ENCODE assay signal across 27 cellular contexts in genomic region chr2:158498043-158498748, GRCh38. TPM values are rescaled to one million over a fixed set of nuclear protein-coding genes. Genes with fewer than 3 reads are reported as not detected.
DNase-seq lines count a peak whose midpoint lies in the region; ATAC-seq, FAIRE-seq and TF ChIP-seq lines count a peak whose summit lies in the region.
"Had no signal": no experiment of that assay in that cellular context is flagged by ENCODE, and none has a peak within 500 bp of the region (broad histone marks: within the 10 kb centered on the region; RNA-seq: fewer than 3 reads in every experiment).

No MANE protein-coding gene starts in this region.

- BruUV-seq in HepG2 (replicated peaks; lab: Mats Ljungman, UMichigan) = no TSS peak

- TF ChIP-seq CTCF in HepG2 (CRISPR knock-in tag; IDR thresholded peaks at IDR 0.05) (no peak), right lobe of liver (IDR thresholded peaks at IDR 0.05) (no peak), gastroesophageal sphincter (IDR thresholded peaks at IDR 0.05) (no peak), stomach (IDR thresholded peaks at IDR 0.05) (no peak)

- H3K4me1 ChIP-seq in HepG2 (ENCODE audit: insufficient read depth, low read length) = peaks cover 58% of the 10 kb centered on the region
- H3K4me1 ChIP-seq in right lobe of liver = peaks cover 0 to 41% (median 6%) of the 10 kb centered on the region in 4 donors
- H3K4me1 ChIP-seq in SJSA1 (replicated peaks) = peaks cover 44% of the 10 kb centered on the region
- H3K4me1 ChIP-seq in gastroesophageal sphincter = peaks cover 22 to 99% (median 24%) of the 10 kb centered on the region in 3 donors
- peaks cover 21 to 81% (median 40%) of the 10 kb centered on the region in 4 donors for H3K4me1 ChIP-seq in stomach

- DNase-seq in HepG2 (ENCODE audit: low spot score) = no peak
- DNase-seq in right lobe of liver = no peak
- DNase-seq in SJSA1 (ENCODE audit: low read depth in 1 of 2, low spot score in 2 of 2) = no peak
- no peak for DNase-seq in stomach
- DNase-seq in NCI-H2196 (lab: John Stamatoyannopoulos, UW; ENCODE audit: unreplicated experiment) = no peak
- no peak for DNase-seq in mesenteric fat pad (ENCODE audit: low spot score)
- no peak for DNase-seq in DMS153 treated with DMSO at 0.1 percent for 48 hours (lab: John Stamatoyannopoulos, UW; ENCODE audit: unreplicated experiment)
- DNase-seq: activated CD4-positive, alpha-beta T cell treated with anti-CD3 and anti-CD28 coated beads for 4 hours; activated gamma-delta T cell; activated T-cell treated with anti-CD3 and anti-CD28 coated beads, Interleukin-2, amount 50 U/mL, for 24 hours; EL; heart left ventricle; mucosa of descending colon; NCI-H1092; NCI-H1930; NCI-H774; stimulated activated CD4-positive, alpha-beta T cell treated with anti-CD3 and anti-CD28 coated beads, Interleukin-12 subunit alpha, Interleukin-12 subunit beta, amount 100 ng/mL, for 4 hours; stimulated activated CD4-positive, alpha-beta T cell treated with anti-CD3 and anti-CD28 coated beads, Interleukin-4, amount 100 ng/mL, for 24 hours; substantia nigra; upper lobe of left lung had no signal

- TF ChIP-seq RAD21 in HepG2 (CRISPR knock-in tag; IDR thresholded peaks at IDR 0.05) = no peak

- H3K36me3 ChIP-seq in HepG2 (replicated peaks in 1 of 2; ENCODE audit: control insufficient read depth in 1 of 2, insufficient read depth in 2 of 2, low read length in 2 of 2) (peaks cover 0 to 3% of the 10 kb centered on the region in 2 experiments; a peak in 2 of 5 replicates), right lobe of liver (no peaks in the 10 kb centered on the region), SJSA1 (0 out of 2 replicates have a peak, but pooled peaks cover 7% of the 10 kb centered on the region), gastroesophageal sphincter (no peaks in the 10 kb centered on the region), stomach (no peaks in the 10 kb centered on the region)
- H3K36me3 ChIP-seq: upper lobe of left lung had no signal

- H4K20me1 ChIP-seq in HepG2 (ENCODE audit: insufficient read depth, low read length) = peaks cover 42% of the 10 kb centered on the region

- in situ Hi-C loops in HepG2 (cut with HindIII; ENCODE audit: extremely low pct_ligation_motif_present, low pct_unique_long_range_greater_than_20kb) = no loop called here

- TF ChIP-seq EP300 in HepG2 (IDR thresholded peaks at IDR 0.05; ENCODE audit: low read depth in 2 of 2, low read length in 2 of 2) = no peak
- TF ChIP-seq EP300 in HepG2 (CRISPR knock-in tag; IDR thresholded peaks at IDR 0.05; ENCODE audit: borderline replicate concordance) = no peak
- TF ChIP-seq EP300 in gastroesophageal sphincter (IDR thresholded peaks at IDR 0.05) = no peak
- no peak for TF ChIP-seq EP300 in stomach (IDR thresholded peaks at IDR 0.05)

- H3K79me2 ChIP-seq in HepG2 (ENCODE audit: insufficient read depth, low read length) = peaks cover 93% of the 10 kb centered on the region

- no peak overlapping the region for H3K9ac ChIP-seq in HepG2 (ENCODE audit: insufficient read depth, low read depth, low read length)

- no peak for FAIRE-seq in HepG2 (lab: Jason Lieb, UNC)
- FAIRE-seq: GM12892 had no signal

- ATAC-seq in HepG2 (no peak; the same call in 2 of the 3 replicates), right lobe of liver (no peak), gastroesophageal sphincter (no peak)
- ATAC-seq: heart left ventricle; natural killer cell treated with Interleukin-12 subunit alpha and Interleukin-12 subunit beta and Interleukin-15 and Interleukin-18, amount 100 ng/mL, for 72 hours; sciatic nerve had no signal

- H3K27ac ChIP-seq in HepG2 (ENCODE audit: extremely low read length, insufficient read depth, low read length) (no peak overlapping the region), right lobe of liver (no peak overlapping the region), SJSA1 (peak overlapping the region; percentile 4; the same call in 1 of the 2 replicates), gastroesophageal sphincter (peak overlapping the region; percentile 15 to 68 (median 27)), stomach (peak overlapping the region in 3 of 5 donors; percentile 61 to 78 (median 76))
- H3K27ac ChIP-seq: C4-2B, heart left ventricle, RWPE1, SK-N-MC, upper lobe of left lung had no signal

- intact Hi-C loops in HepG2 (cut with micrococcal nuclease; ENCODE audit: unreplicated experiment) = loop anchor here (5.0 kb wide), 1 partner anchor 36 kb away; no protein-coding TSS in a partner anchor
- intact Hi-C loops in right lobe of liver (cut with DNase I) = no loop called here
- intact Hi-C loops in stomach (cut with DNase I; ENCODE audit: low total_unique reads) = no loop called here

- H3K9me3 ChIP-seq in HepG2 (ENCODE audit: low read length) (no peaks in the 10 kb centered on the region), right lobe of liver (no peaks in the 10 kb centered on the region), SJSA1 (replicated peaks) (no peaks in the 10 kb centered on the region), gastroesophageal sphincter (no peaks in the 10 kb centered on the region), stomach (no peaks in the 10 kb centered on the region)
- H3K9me3 ChIP-seq: heart left ventricle, mucosa of descending colon, upper lobe of left lung had no signal

- TF ChIP-seq POLR2A in HepG2 (IDR thresholded peaks at IDR 0.05; ENCODE audit: insufficient read depth in 1 of 2, low read depth in 2 of 2, low read length in 2 of 2) (no peak), right lobe of liver (IDR thresholded peaks at IDR 0.05) (no peak), gastroesophageal sphincter (IDR thresholded peaks at IDR 0.05) (no peak), stomach (IDR thresholded peaks at IDR 0.05) (no peak)

- no peak overlapping the region for H3K4me2 ChIP-seq in HepG2 (ENCODE audit: low read depth, low read length)

- POLR2A ChIA-PET in HepG2 (lab: Yijun Ruan, JAX) = interaction anchor here (2.9 kb wide), 1 partner anchor 40 kb away, joined by 12 read pairs; no protein-coding TSS in a partner anchor

- H3K4me3 ChIP-seq in HepG2 (replicated peaks in 1 of 3; ENCODE audit: insufficient read depth in 1 of 3, low read depth in 2 of 3, low read length in 3 of 3) (no peak overlapping the region), right lobe of liver (no peak overlapping the region), SJSA1 (no peak overlapping the region), gastroesophageal sphincter (no peak overlapping the region), stomach (no peak overlapping the region)
- H3K4me3 ChIP-seq: heart left ventricle, mucosa of descending colon, SK-N-MC, upper lobe of left lung had no signal

- no peak overlapping the region for H2AFZ ChIP-seq in HepG2 (ENCODE audit: low read length)

- CTCF ChIA-PET in HepG2 (lab: Yijun Ruan, JAX; ENCODE audit: low intra/inter-chr PET ratio, low total read pairs) = no interaction called here

- H3K27me3 ChIP-seq in HepG2 (ENCODE audit: control insufficient read depth in 1 of 2, insufficient read depth in 2 of 2, low read length in 2 of 2) (no peaks in the 10 kb centered on the region), right lobe of liver (no peaks in the 10 kb centered on the region), SJSA1 (replicated peaks) (no peaks in the 10 kb centered on the region), gastroesophageal sphincter (no peaks in the 10 kb centered on the region), stomach (no peaks in the 10 kb centered on the region)
- H3K27me3 ChIP-seq: heart left ventricle, upper lobe of left lung had no signal

RNA-seq across cellular contexts. Expression of gene PKP4, which starts 41.4 kb away (rescaled TPM):
- total RNA-seq in HepG2 (2016; rRNA removed; fragmentation: Illumina TruSeq; extraction: Trizol) = 80.9 and 84.8 TPM in 2 replicates
- 23.7 and 25.9 TPM in 2 replicates for total RNA-seq in HepG2 (2016; cell fraction: cytosol; rRNA removed; fragmentation: Illumina TruSeq; extraction: Trizol; ENCODE audit: low read depth)
- 72.6 and 81.6 TPM in 2 replicates for total RNA-seq in HepG2 (2016; cell fraction: insoluble cytoplasmic fraction; rRNA removed; fragmentation: Illumina TruSeq; extraction: Trizol)
- total RNA-seq in HepG2 (2016; cell fraction: membrane; rRNA removed; fragmentation: Illumina TruSeq; extraction: Trizol) = 83.8 and 88.8 TPM in 2 replicates
- 99.5 and 101 TPM in 2 replicates for total RNA-seq in HepG2 (2016; cell fraction: nucleus; rRNA removed; fragmentation: Illumina TruSeq; extraction: Trizol)
- 82.0 and 90.5 TPM in 2 replicates for polyA plus RNA-seq in HepG2 (2011; rRNA removed)
- polyA plus RNA-seq in HepG2 (2011; cell fraction: cytosol; rRNA removed) = 61.3 and 62.5 TPM in 2 replicates
- polyA plus RNA-seq in HepG2 (2011; cell fraction: nucleus; rRNA removed) = 153 and 172 TPM in 2 replicates
- 92.8 and 94.0 TPM in 2 replicates for polyA plus RNA-seq in HepG2 (2012)
- polyA plus RNA-seq in HepG2 (2016; cell fraction: cytosol; fragmentation: Illumina TruSeq; extraction: Trizol; ENCODE audit: low read depth) = 10.4 and 11.2 TPM in 2 replicates
- 73.3 and 79.7 TPM in 2 replicates for polyA plus RNA-seq in HepG2 (2016; cell fraction: insoluble cytoplasmic fraction; fragmentation: Illumina TruSeq; extraction: Trizol; ENCODE audit: low read depth)
- polyA plus RNA-seq in HepG2 (2016; cell fraction: membrane; fragmentation: Illumina TruSeq; extraction: Trizol; ENCODE audit: low read depth) = 43.3 and 47.6 TPM in 2 replicates
- 120 and 126 TPM in 2 replicates for polyA plus RNA-seq in HepG2 (2016; cell fraction: nucleus; fragmentation: Illumina TruSeq; extraction: Trizol; ENCODE audit: insufficient read depth, low read depth)
- 87.5 and 190 TPM in 2 replicates for polyA minus RNA-seq in HepG2 (2011; rRNA and poly(A)+ RNA removed; ENCODE audit: low replicate concordance)
- polyA minus RNA-seq in HepG2 (2011; cell fraction: cytosol; rRNA and poly(A)+ RNA removed) = 78.8 and 85.6 TPM in 2 replicates
- polyA minus RNA-seq in HepG2 (2011; cell fraction: nucleus; rRNA and poly(A)+ RNA removed) = 197 and 215 TPM in 2 replicates
- total RNA-seq in right lobe of liver = 10 to 100 TPM; 27.2 to 41.6 (median 33.2) TPM
- total RNA-seq in SJSA1 (2014; rRNA removed; shearing (Covaris generic)) = 56.1 and 61.0 TPM in 2 replicates
- 100 to 1,000 TPM in 2 of 4 donors, 10 to 100 TPM in 2; 58.2 to 115 (median 89.9) TPM for total RNA-seq in gastroesophageal sphincter
- 100 to 1,000 TPM in 3 of 5 donors, 10 to 100 TPM in 2; 71.4 to 223 (median 131) TPM for total RNA-seq in stomach
- polyA plus RNA-seq in stomach = 10 to 100 TPM; 20.5 to 24.6 (median 21.4) TPM
- total RNA-seq in mesenteric fat pad = 42.4 TPM

RNA-seq across cellular contexts. Expression of gene CCDC148, which starts 41.6 kb away (rescaled TPM):
- total RNA-seq in HepG2 (2016; rRNA removed; fragmentation: Illumina TruSeq; extraction: Trizol) (0.49 and 0.73 TPM in 2 replicates), right lobe of liver (under 1 TPM in 5 of 6 experiments, not detected in 1; 0.12 to 0.53 (median 0.20) TPM), gastroesophageal sphincter (1 to 10 TPM in 2 of 4 donors, under 1 TPM in 2; 0.78 to 1.6 (median 1.1) TPM), stomach (1 to 10 TPM in 1 of 5 donors, under 1 TPM in 1, not detected in 3; 0.43 to 1.3 TPM), mesenteric fat pad (0.35 TPM)
- total RNA-seq in HepG2 (2016; cell fraction: cytosol; rRNA removed; fragmentation: Illumina TruSeq; extraction: Trizol; ENCODE audit: low read depth) = 1.1 TPM in 2 replicates
- 0.54 and 0.69 TPM in 2 replicates for total RNA-seq in HepG2 (2016; cell fraction: insoluble cytoplasmic fraction; rRNA removed; fragmentation: Illumina TruSeq; extraction: Trizol)
- 0.56 and 0.79 TPM in 2 replicates for total RNA-seq in HepG2 (2016; cell fraction: membrane; rRNA removed; fragmentation: Illumina TruSeq; extraction: Trizol)
- 1.3 and 2.4 TPM in 2 replicates for total RNA-seq in HepG2 (2016; cell fraction: nucleus; rRNA removed; fragmentation: Illumina TruSeq; extraction: Trizol)
- polyA plus RNA-seq in HepG2 (2011; rRNA removed) (0.30 and 0.40 TPM in 2 replicates), stomach (under 1 TPM in 1 of 3 donors, not detected in 2; 0.25 TPM)
- polyA plus RNA-seq in HepG2 (2011; cell fraction: cytosol; rRNA removed) = 0.08 TPM in 2 replicates
- 0.55 and 0.61 TPM in 2 replicates for polyA plus RNA-seq in HepG2 (2011; cell fraction: nucleus; rRNA removed)
- polyA plus RNA-seq in HepG2 (2012) = 0.36 and 1.2 TPM in 2 replicates
- 0.09 TPM in 1 of 2 replicates, not detected in the other for polyA plus RNA-seq in HepG2 (2016; cell fraction: cytosol; fragmentation: Illumina TruSeq; extraction: Trizol; ENCODE audit: low read depth)
- 0.37 and 0.54 TPM in 2 replicates for polyA plus RNA-seq in HepG2 (2016; cell fraction: insoluble cytoplasmic fraction; fragmentation: Illumina TruSeq; extraction: Trizol; ENCODE audit: low read depth)
- 0.23 and 0.35 TPM in 2 replicates for polyA plus RNA-seq in HepG2 (2016; cell fraction: membrane; fragmentation: Illumina TruSeq; extraction: Trizol; ENCODE audit: low read depth)
- polyA plus RNA-seq in HepG2 (2016; cell fraction: nucleus; fragmentation: Illumina TruSeq; extraction: Trizol; ENCODE audit: insufficient read depth, low read depth) = 0.66 and 1.2 TPM in 2 replicates
- polyA minus RNA-seq in HepG2 (2011; rRNA and poly(A)+ RNA removed; ENCODE audit: low replicate concordance) = 1.5 TPM in 1 of 2 replicates, not detected in the other
- not detected in 2 replicates for polyA minus RNA-seq in HepG2 (2011; cell fraction: cytosol; rRNA and poly(A)+ RNA removed)
- 3.9 and 6.3 TPM in 2 replicates for polyA minus RNA-seq in HepG2 (2011; cell fraction: nucleus; rRNA and poly(A)+ RNA removed)
- total RNA-seq in SJSA1 (2014; rRNA removed; shearing (Covaris generic)) = 3.2 and 3.5 TPM in 2 replicates
- total RNA-seq: natural killer cell treated with Interleukin-12 subunit alpha and Interleukin-12 subunit beta and Interleukin-15 and Interleukin-18, amount 100 ng/mL, for 72 hours had no signal

Comparison
In these comparisons a context has a peak if more than half of its experiments do, and no peak if none do; other contexts are left out.
1. H3K27ac ChIP-seq: peak in SJSA1 (single experiment), gastroesophageal sphincter (4 of 4) and stomach (3 of 5); none in HepG2 (single experiment) and right lobe of liver (0 of 3).